ENCODE assay signal across 8 cellular contexts in genomic region chr6:26187981-26188635, GRCh38.
DNase-seq lines count a peak whose midpoint lies in the region; TF ChIP-seq lines count a peak whose summit lies in the region.

No MANE protein-coding gene starts in this region.

- no peak for TF ChIP-seq POLR2A in spleen (IDR thresholded peaks at IDR 0.05)

- DNase-seq in HAP-1 (ENCODE audit: low spot score in 2 of 2), result peak; percentile 80 to 87
- peak; percentile 63 to 72 for DNase-seq in NCI-H526 (lab: John Stamatoyannopoulos, UW)
- DNase-seq in activated effector memory CD4-positive, alpha-beta T cell treated with Interleukin-2 at 50 U/mL for 16 hours, result peak; percentile 24
- no peak for DNase-seq in iPS DF 6.9 (ENCODE audit: low read depth, low spot score)
- no peak for DNase-seq in spleen
- DNase-seq in GM19238 (ENCODE audit: insufficient read length, low spot score), result no peak
- no peak for DNase-seq in DMS79 treated with DMSO at 0.1 percent for 48 hours (lab: John Stamatoyannopoulos, UW)

- WGBS in iPS DF 6.9 (ENCODE audit: insufficient coverage, insufficient read length), result no CpG with 5 or more reads among the region's 20 CpGs
- 5 to 19% (median 9%) methylated on average over 20 of the region's 20 CpGs for WGBS in spleen, 5 donors

- intact Hi-C loops in spleen (cut with DNase I; ENCODE audit: low total_unique reads), result no loop called here

- no peak for TF ChIP-seq CTCF in spleen (IDR thresholded peaks at IDR 0.05 in 8 of 11, conservative IDR thresholded peaks at IDR 0.05 in 3 of 11)

- H3K4me1 ChIP-seq in ES-I3 (ENCODE audit: insufficient read depth, low read length), result peaks cover 9% of the 10 kb centered on the region; the same call in 1 of the 2 replicates
- H3K4me1 ChIP-seq in HAP-1, result peaks cover 19% of the 10 kb centered on the region
- H3K4me1 ChIP-seq in iPS DF 6.9 (ENCODE audit: control insufficient read depth, insufficient read depth, low read length), result peaks cover 4% of the 10 kb centered on the region; the same call in 1 of the 2 replicates
- peaks cover 3 to 53% (median 28%) of the 10 kb centered on the region in 6 donors for H3K4me1 ChIP-seq in spleen

- no peaks in the 10 kb centered on the region for H3K36me3 ChIP-seq in ES-I3 (ENCODE audit: insufficient read depth, low read length)
- no peaks in the 10 kb centered on the region for H3K36me3 ChIP-seq in HAP-1 (replicated peaks)
- H3K36me3 ChIP-seq in iPS DF 6.9 (ENCODE audit: control insufficient read depth, insufficient read depth, low read length), result no peaks in the 10 kb centered on the region
- H3K36me3 ChIP-seq in spleen, result peaks cover 0 to 8% (median 0%) of the 10 kb centered on the region in 6 donors

- no peaks in the 10 kb centered on the region for H3K27me3 ChIP-seq in HAP-1 (ENCODE audit: low read depth)
- H3K27me3 ChIP-seq in iPS DF 6.9 (ENCODE audit: control insufficient read depth, insufficient read depth, low read length), result no peaks in the 10 kb centered on the region
- H3K27me3 ChIP-seq in spleen (replicated peaks in 1 of 7), result no peaks in the 10 kb centered on the region

- H3K9ac ChIP-seq in ES-I3 (ENCODE audit: low read depth, low read length), result peak overlapping the region; percentile 73

- H3K27ac ChIP-seq in iPS DF 6.9 (ENCODE audit: low read length) (peak overlapping the region; percentile 2), spleen (peak overlapping the region; percentile 90 to 98 (median 94))

- H3K4me3 ChIP-seq in HAP-1 (peak overlapping the region; percentile 60), iPS DF 6.9 (ENCODE audit: low read length) (peak overlapping the region; percentile 68; the same call in 1 of the 2 replicates), spleen (peak overlapping the region; percentile 19 to 80 (median 44))

- in situ Hi-C loops in HAP-1 (cut with MboI; ENCODE audit: low sequenced_read_pairs), result no loop called here

- no peaks in the 10 kb centered on the region for H3K9me3 ChIP-seq in ES-I3 (ENCODE audit: control insufficient read depth, insufficient read depth, low read length)
- H3K9me3 ChIP-seq in HAP-1, result no peaks in the 10 kb centered on the region; the same call in 1 of the 2 replicates
- no peaks in the 10 kb centered on the region for H3K9me3 ChIP-seq in iPS DF 6.9 (ENCODE audit: control insufficient read depth, insufficient read depth, low read length)
- peaks cover 0 to 1% (median 0%) of the 10 kb centered on the region in 8 donors for H3K9me3 ChIP-seq in spleen

Comparison
In these comparisons a context has a peak if more than half of its experiments do, and no peak if none do; other contexts are left out.
1. DNase-seq: peak in HAP-1 (2 of 2), NCI-H526 (2 of 2) and activated effector memory CD4-positive, alpha-beta T cell treated with Interleukin-2 at 50 U/mL for 16 hours (single experiment); none in iPS DF 6.9 (single experiment), spleen (single experiment), GM19238 (single experiment) and DMS79 treated with DMSO at 0.1 percent for 48 hours (single experiment).
2. Peak in every context shown above with its lines, with median percentiles within 50 percentile points of each other: H3K4me3 ChIP-seq.